8 cellular contexts compared by ENCODE assay signal in the genomic region with DNA sequence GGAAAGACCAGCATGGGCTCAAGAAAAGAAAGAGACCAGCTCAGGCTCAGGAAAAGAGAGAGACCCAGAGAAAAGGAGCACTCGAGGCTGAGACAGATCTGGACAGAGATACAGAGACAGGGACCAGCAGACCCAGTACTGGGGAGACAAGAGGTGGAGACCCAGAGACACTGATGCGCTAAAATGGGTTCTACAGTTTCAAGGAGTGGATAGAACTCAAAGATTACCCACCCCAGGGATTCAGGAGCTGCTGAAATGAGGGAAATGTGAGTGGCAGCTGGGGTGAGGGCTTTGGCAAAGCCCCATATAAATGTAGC. TPM values are rescaled to one million over a fixed set of nuclear protein-coding genes. Genes with fewer than 3 reads are reported as not detected.
DNase-seq lines count a peak whose midpoint lies in the region; ATAC-seq and TF ChIP-seq lines count a peak whose summit lies in the region.

No MANE protein-coding gene starts in this region.

- H3K4me1 Mint-ChIP-seq in natural killer cell treated with Interleukin-12 subunit alpha and Interleukin-12 subunit beta and Interleukin-15 and Interleukin-18, amount 100 ng/mL, for 72 hours (ENCODE audit: low read depth in 2 of 2), result peaks cover 6 to 14% of the 10 kb centered on the region in 2 donors

- no peaks in the 10 kb centered on the region for H3K79me2 ChIP-seq in KMS-11 (ENCODE audit: insufficient read depth, low read depth)

- H3K4me3 ChIP-seq in AG10803 (ENCODE audit: low read length) (peak overlapping the region; percentile 79), KMS-11 (IDR thresholded peaks at IDR 0.05; ENCODE audit: insufficient read depth, low read depth, low read length) (no peak overlapping the region)
- H3K4me3 ChIP-seq in effector memory CD4-positive, alpha-beta T cell (ENCODE audit: insufficient read depth, low read depth, low read length, poor library complexity, severe bottlenecking), result peak overlapping the region; percentile 81

- H3K4me2 ChIP-seq in KMS-11, result no peak overlapping the region

- peaks cover 9% of the 10 kb centered on the region for H3K9me3 ChIP-seq in effector memory CD4-positive, alpha-beta T cell (ENCODE audit: control insufficient read depth, low read length)

- H2AFZ ChIP-seq in KMS-11 (ENCODE audit: low read depth), result peak overlapping the region; percentile 14; the same call in 1 of the 2 replicates

- H3K36me3 Mint-ChIP-seq in natural killer cell treated with Interleukin-12 subunit alpha and Interleukin-12 subunit beta and Interleukin-15 and Interleukin-18, amount 100 ng/mL, for 72 hours, result peaks cover 15% of the 10 kb centered on the region

- no peak for ATAC-seq in natural killer cell treated with Interleukin-12 subunit alpha and Interleukin-12 subunit beta and Interleukin-15 and Interleukin-18, amount 100 ng/mL, for 72 hours

- H3K9me3 Mint-ChIP-seq in natural killer cell treated with Interleukin-12 subunit alpha and Interleukin-12 subunit beta and Interleukin-15 and Interleukin-18, amount 100 ng/mL, for 72 hours, result peaks cover 15% of the 10 kb centered on the region

- H3K27ac Mint-ChIP-seq in natural killer cell treated with Interleukin-12 subunit alpha and Interleukin-12 subunit beta and Interleukin-15 and Interleukin-18, amount 100 ng/mL, for 72 hours, result peak overlapping the region; percentile 91 to 97

- H4K20me1 ChIP-seq in KMS-11 (ENCODE audit: insufficient read depth), result no peaks in the 10 kb centered on the region

- no peaks in the 10 kb centered on the region for H3K27me3 Mint-ChIP-seq in natural killer cell treated with Interleukin-12 subunit alpha and Interleukin-12 subunit beta and Interleukin-15 and Interleukin-18, amount 100 ng/mL, for 72 hours

- H3K27me3 ChIP-seq in KMS-11 (ENCODE audit: insufficient read depth, low read depth), result no peaks in the 10 kb centered on the region
- no peaks in the 10 kb centered on the region for H3K27me3 ChIP-seq in effector memory CD4-positive, alpha-beta T cell (replicated peaks; ENCODE audit: control insufficient read depth, insufficient read depth, low read length, poor library complexity, severe bottlenecking)

- H3K36me3 ChIP-seq in KMS-11 (ENCODE audit: insufficient read depth), result no peaks in the 10 kb centered on the region
- H3K36me3 ChIP-seq in effector memory CD4-positive, alpha-beta T cell (ENCODE audit: control insufficient read depth, insufficient read depth, low read length), result no peaks in the 10 kb centered on the region

- TF ChIP-seq CTCF in AG10803 (conservative IDR thresholded peaks at IDR 0.05; ENCODE audit: low read length) (no peak), KMS-11 (conservative IDR thresholded peaks at IDR 0.05; ENCODE audit: low read depth, low read length) (no peak)

- no peak overlapping the region for H3K27ac ChIP-seq in KMS-11
- H3K27ac ChIP-seq in effector memory CD4-positive, alpha-beta T cell (ENCODE audit: insufficient read depth, low read length, poor library complexity, severe bottlenecking), result peak overlapping the region; percentile 100

- no peaks in the 10 kb centered on the region for H3K4me1 ChIP-seq in KMS-11 (ENCODE audit: low read depth, poor library complexity, severe bottlenecking)
- H3K4me1 ChIP-seq in effector memory CD4-positive, alpha-beta T cell (ENCODE audit: control insufficient read depth, insufficient read depth, low read length, poor library complexity, severe bottlenecking), result peaks cover 7% of the 10 kb centered on the region

- DNase-seq in AG10803 (ENCODE audit: low read depth), result no peak
- DNase-seq in effector memory CD4-positive, alpha-beta T cell, result no peak
- no peak for DNase-seq in natural killer cell treated with Interleukin-12 subunit alpha and Interleukin-12 subunit beta and Interleukin-15 and Interleukin-18, amount 100 ng/mL, for 72 hours (ENCODE audit: low spot score)
- no peak for DNase-seq in NCI-H69 (lab: John Stamatoyannopoulos, UW)
- no peak for DNase-seq in dermis blood vessel endothelial cell
- no peak for DNase-seq in foreskin melanocyte
- no peak for DNase-seq in activated CD8-positive, alpha-beta memory T cell treated with anti-CD3 and anti-CD28 coated beads, Interleukin-2, amount 50 U/mL, for 48 hours

- H3K9ac ChIP-seq in KMS-11, result peak overlapping the region; percentile 18; the same call in 1 of the 2 replicates

- peak overlapping the region; percentile 98 for H3K4me3 Mint-ChIP-seq in natural killer cell treated with Interleukin-12 subunit alpha and Interleukin-12 subunit beta and Interleukin-15 and Interleukin-18, amount 100 ng/mL, for 72 hours

RNA-seq across cellular contexts. Expression of a gene that starts 0.6 kb away (rescaled TPM):
- total RNA-seq in natural killer cell treated with Interleukin-12 subunit alpha and Interleukin-12 subunit beta and Interleukin-15 and Interleukin-18, amount 100 ng/mL, for 72 hours, result 10 to 100 TPM in 1 of 2 donors, 1 to 10 TPM in 1; 9.7 to 22.2 TPM
- total RNA-seq in dermis blood vessel endothelial cell, result 44.4 and 45.1 TPM in 2 replicates

RNA-seq across cellular contexts. Expression of a gene that starts 39.6 kb away (rescaled TPM):
- 1 to 10 TPM in 1 of 2 donors, under 1 TPM in 1; 0.20 to 1.4 TPM for total RNA-seq in natural killer cell treated with Interleukin-12 subunit alpha and Interleukin-12 subunit beta and Interleukin-15 and Interleukin-18, amount 100 ng/mL, for 72 hours
- 1.7 and 2.4 TPM in 2 replicates for total RNA-seq in dermis blood vessel endothelial cell

RNA-seq across cellular contexts. Expression of a gene that starts 51.9 kb away (rescaled TPM):
- 1 to 10 TPM; 2.7 to 7.3 TPM for total RNA-seq in natural killer cell treated with Interleukin-12 subunit alpha and Interleukin-12 subunit beta and Interleukin-15 and Interleukin-18, amount 100 ng/mL, for 72 hours
- total RNA-seq in dermis blood vessel endothelial cell, result 13.1 and 14.6 TPM in 2 replicates
